9 cellular contexts compared by ENCODE assay signal in the genomic region with DNA sequence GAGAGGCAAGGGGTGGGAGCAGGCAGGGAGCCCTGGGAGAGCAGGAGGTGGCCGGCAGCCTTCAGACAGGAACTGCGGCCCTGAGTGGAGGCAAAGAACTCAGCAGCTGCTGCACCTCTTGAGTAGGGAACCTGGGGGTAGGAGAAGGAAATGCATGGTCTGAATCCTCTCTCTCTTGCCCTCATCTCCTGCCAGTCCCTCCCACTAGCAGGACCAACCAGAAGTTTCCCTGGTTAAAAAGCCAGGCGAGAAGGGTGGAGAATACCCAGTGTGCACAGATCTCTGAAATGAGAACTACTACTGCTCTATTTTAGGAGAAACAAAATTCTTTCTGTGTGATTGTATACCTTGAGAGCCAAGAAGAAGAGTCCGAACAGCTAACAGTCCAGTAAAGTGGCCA. TPM values are rescaled to one million over a fixed set of nuclear protein-coding genes. Genes with fewer than 3 reads are reported as not detected.
DNase-seq lines count a peak whose midpoint lies in the region; ATAC-seq and TF ChIP-seq lines count a peak whose summit lies in the region.
"Had no signal": no experiment of that assay in that cellular context is flagged by ENCODE, and none has a peak within 500 bp of the region (broad histone marks: within the 10 kb centered on the region; RNA-seq: fewer than 3 reads in every experiment).

No MANE protein-coding gene starts in this region.

- H3K27ac ChIP-seq in dorsolateral prefrontal cortex: peak overlapping the region in 45 of 59 donors; percentile 0 to 81 (median 41)
- H3K27ac ChIP-seq in mesenchymal stem cell (ENCODE audit: low read length, poor library complexity, severe bottlenecking): peak overlapping the region; percentile 90
- H3K27ac ChIP-seq: C4-2B had no signal

- no peak overlapping the region for H2BK12ac ChIP-seq in mesenchymal stem cell (ENCODE audit: low read length in 2 of 2)

- H3K4me1 Mint-ChIP-seq in activated CD4-positive, alpha-beta T cell treated with anti-CD3 and anti-CD28 coated beads for 36 hours: peaks cover 39% of the 10 kb centered on the region
- peaks cover 25 to 30% of the 10 kb centered on the region in 2 donors for H3K4me1 Mint-ChIP-seq in effector memory CD8-positive, alpha-beta T cell (ENCODE audit: low read depth in 2 of 2)

- H2AK5ac ChIP-seq in mesenchymal stem cell (ENCODE audit: low read length, severe bottlenecking): no peak overlapping the region

- no peak for TF ChIP-seq CTCF in dorsolateral prefrontal cortex (IDR thresholded peaks at IDR 0.05 in 54 of 56, conservative IDR thresholded peaks at IDR 0.05 in 2 of 56; ENCODE audit: low read depth in 1 of 56, partially characterized antibody in 56 of 56)

- H4K91ac ChIP-seq in mesenchymal stem cell (ENCODE audit: low read length): no peak overlapping the region

- intact Hi-C loops in Right ventricle myocardium inferior (cut with DNase I): loop anchor here (2.0 to 5.0 kb wide), 3 partner anchors 37 to 122 kb away; partner anchors contain the start of gene SERPINB1
- intact Hi-C loops in cardiac septum (cut with DNase I): loop anchor here (2.0 to 5.0 kb wide), 2 partner anchors 142 to 198 kb away; no protein-coding TSS in a partner anchor
- intact Hi-C loops in dorsolateral prefrontal cortex (cut with DNase I): loop anchor here in 1 of 2 donors (2.0 to 5.0 kb wide), 2 partner anchors 52 to 142 kb away; partner anchors contain the start of gene SERPINB1
- intact Hi-C loops in activated CD4-positive, alpha-beta T cell treated with anti-CD3 and anti-CD28 coated beads for 36 hours (cut with DNase I, micrococcal nuclease): loop anchor here in 1 of 2 experiments (2.0 to 5.0 kb wide), 4 partner anchors 20 to 267 kb away; no protein-coding TSS in a partner anchor

- no peak overlapping the region for H3K14ac ChIP-seq in mesenchymal stem cell (ENCODE audit: low read length in 2 of 2)

- H2BK15ac ChIP-seq in mesenchymal stem cell (ENCODE audit: low read depth, poor library complexity, severe bottlenecking): no peak overlapping the region

- ATAC-seq in Right ventricle myocardium inferior (peak; percentile 20), HG03139 (IDR thresholded peaks at IDR 0.05; ENCODE audit: unreplicated experiment) (no peak)
- ATAC-seq in activated CD4-positive, alpha-beta T cell treated with anti-CD3 and anti-CD28 coated beads for 36 hours: no peak
- no peak for ATAC-seq in effector memory CD8-positive, alpha-beta T cell (replicated peaks)

- no peaks in the 10 kb centered on the region for H3K9me3 ChIP-seq in mesenchymal stem cell (ENCODE audit: control insufficient read depth, low read length)

- H3K4me3 Mint-ChIP-seq in activated CD4-positive, alpha-beta T cell treated with anti-CD3 and anti-CD28 coated beads for 36 hours: no peak overlapping the region
- no peak overlapping the region for H3K4me3 Mint-ChIP-seq in effector memory CD8-positive, alpha-beta T cell

- no peak overlapping the region for H3K18ac ChIP-seq in mesenchymal stem cell (ENCODE audit: low read depth in 1 of 2, low read length in 2 of 2)

- peaks cover 15% of the 10 kb centered on the region for H3K4me1 ChIP-seq in mesenchymal stem cell (ENCODE audit: control insufficient read depth, insufficient read depth, low read depth, low read length)

- peaks cover 17% of the 10 kb centered on the region for H3K36me3 Mint-ChIP-seq in activated CD4-positive, alpha-beta T cell treated with anti-CD3 and anti-CD28 coated beads for 36 hours (ENCODE audit: low read depth)
- peaks cover 14% of the 10 kb centered on the region for H3K36me3 Mint-ChIP-seq in effector memory CD8-positive, alpha-beta T cell (ENCODE audit: insufficient read depth)

- H3K79me1 ChIP-seq in mesenchymal stem cell (replicated peaks; ENCODE audit: low read length, poor library complexity, severe bottlenecking): peaks cover 31% of the 10 kb centered on the region

- no peaks in the 10 kb centered on the region for H3K27me3 ChIP-seq in dorsolateral prefrontal cortex
- no peaks in the 10 kb centered on the region for H3K27me3 ChIP-seq in mesenchymal stem cell (ENCODE audit: control insufficient read depth in 1 of 2, insufficient read depth in 1 of 2, low read length in 2 of 2)

- no peak overlapping the region for H2AFZ ChIP-seq in mesenchymal stem cell (ENCODE audit: low read depth, low read length)

- no peak overlapping the region for H3K4ac ChIP-seq in mesenchymal stem cell (ENCODE audit: low read depth in 1 of 2, low read length in 2 of 2)

- H4K8ac ChIP-seq in mesenchymal stem cell (ENCODE audit: low read length): no peak overlapping the region

- H3K4me2 ChIP-seq in mesenchymal stem cell (ENCODE audit: low read length, poor library complexity, severe bottlenecking): no peak overlapping the region

- no peak overlapping the region for H2BK120ac ChIP-seq in mesenchymal stem cell (ENCODE audit: low read depth, low read length)

- H3K36me3 ChIP-seq in mesenchymal stem cell (ENCODE audit: control insufficient read depth in 1 of 2, insufficient read depth in 2 of 2, low read depth in 1 of 2, low read length in 2 of 2): peaks cover 14 to 15% of the 10 kb centered on the region in 2 experiments

- H3K4me3 ChIP-seq in dorsolateral prefrontal cortex (no peak overlapping the region), mesenchymal stem cell (ENCODE audit: insufficient read depth in 1 of 2, low read depth in 1 of 2, low read length in 2 of 2) (peak overlapping the region in 1 of 2 experiments; percentile 56)

- WGBS in mesenchymal stem cell: 20% methylated on average over 2 of the region's 4 CpGs

- H2BK5ac ChIP-seq in mesenchymal stem cell (ENCODE audit: low read depth, low read length, poor library complexity, severe bottlenecking): no peak overlapping the region

- POLR2A ChIA-PET in activated CD4-positive, alpha-beta T cell treated with anti-CD3 and anti-CD28 coated beads for 36 hours (lab: Charles Lee): interaction anchor here (0.7 to 1.5 kb wide), 9 partner anchors 8 to 199 kb away, joined by 3 to 10 read pairs (median 4); no protein-coding TSS in a partner anchor

- no peak overlapping the region for H3K27ac Mint-ChIP-seq in activated CD4-positive, alpha-beta T cell treated with anti-CD3 and anti-CD28 coated beads for 36 hours
- H3K27ac Mint-ChIP-seq in effector memory CD8-positive, alpha-beta T cell: peak overlapping the region in 1 of 2 donors; percentile 86

- H3K9me3 Mint-ChIP-seq in activated CD4-positive, alpha-beta T cell treated with anti-CD3 and anti-CD28 coated beads for 36 hours (ENCODE audit: low read depth): peaks cover 2% of the 10 kb centered on the region
- no peaks in the 10 kb centered on the region for H3K9me3 Mint-ChIP-seq in effector memory CD8-positive, alpha-beta T cell

- H3K9ac ChIP-seq in mesenchymal stem cell (ENCODE audit: low read length): peak overlapping the region; percentile 91

- H3K23ac ChIP-seq in mesenchymal stem cell (ENCODE audit: low read length in 2 of 2): no peak overlapping the region

- no peak for DNase-seq in Right ventricle myocardium inferior (ENCODE audit: missing footprints)
- no peak for DNase-seq in cardiac septum (ENCODE audit: low spot score)
- DNase-seq in dorsolateral prefrontal cortex: no peak
- peak; percentile 74 for DNase-seq in mesenchymal stem cell
- DNase-seq in activated CD4-positive, alpha-beta T cell treated with anti-CD3 and anti-CD28 coated beads for 36 hours: no peak
- DNase-seq in effector memory CD8-positive, alpha-beta T cell: no peak
- DNase-seq in globus pallidus (ENCODE audit: low spot score): no peak

- H3K27me3 Mint-ChIP-seq in activated CD4-positive, alpha-beta T cell treated with anti-CD3 and anti-CD28 coated beads for 36 hours: no peaks in the 10 kb centered on the region
- no peaks in the 10 kb centered on the region for H3K27me3 Mint-ChIP-seq in effector memory CD8-positive, alpha-beta T cell

- CTCF ChIA-PET in activated CD4-positive, alpha-beta T cell treated with anti-CD3 and anti-CD28 coated beads for 36 hours (lab: Charles Lee): interaction anchor here (1.0 to 3.0 kb wide), 30 partner anchors 10 to 251 kb away, joined by 3 to 63 read pairs (median 6); partner anchors contain the start of genes MYLK4 and SERPINB1

RNA-seq across cellular contexts. Expression of gene WRNIP1, which starts 25.4 kb away (rescaled TPM):
- total RNA-seq in Right ventricle myocardium inferior (40.8 TPM), cardiac septum (35.2 TPM), dorsolateral prefrontal cortex (10 to 100 TPM; 32.1 to 60.1 (median 47.7) TPM)
- 19.5 TPM for polyA plus RNA-seq in mesenchymal stem cell (2013, experiment 1 of 2)
- 21.4 TPM for polyA plus RNA-seq in mesenchymal stem cell (2013, experiment 2 of 2)
- 10 to 100 TPM; 41.6 to 42.3 TPM for total RNA-seq in activated CD4-positive, alpha-beta T cell treated with anti-CD3 and anti-CD28 coated beads for 36 hours

RNA-seq across cellular contexts. Expression of gene MYLK4, which starts 39.9 kb away (rescaled TPM):
- total RNA-seq in Right ventricle myocardium inferior (2.0 TPM), cardiac septum (0.51 TPM), dorsolateral prefrontal cortex (1 to 10 TPM in 119 of 120 experiments, under 1 TPM in 1; 0.46 to 3.4 (median 2.0) TPM)
- 0.23 TPM for polyA plus RNA-seq in mesenchymal stem cell (2013, experiment 1 of 2)
- 0.25 TPM for polyA plus RNA-seq in mesenchymal stem cell (2013, experiment 2 of 2)
- under 1 TPM; 0.12 to 0.16 TPM for total RNA-seq in activated CD4-positive, alpha-beta T cell treated with anti-CD3 and anti-CD28 coated beads for 36 hours

RNA-seq across cellular contexts. Expression of gene SERPINB1, which starts 51.1 kb away (rescaled TPM):
- total RNA-seq in Right ventricle myocardium inferior: 27.5 TPM
- 26.4 TPM for total RNA-seq in cardiac septum
- 10 to 100 TPM in 86 of 120 experiments, 1 to 10 TPM in 34; 5.2 to 34.5 (median 12.1) TPM for total RNA-seq in dorsolateral prefrontal cortex
- 22.3 TPM for polyA plus RNA-seq in mesenchymal stem cell (2013, experiment 1 of 2)
- polyA plus RNA-seq in mesenchymal stem cell (2013, experiment 2 of 2): 23.4 TPM
- 100 to 1,000 TPM; 200 to 243 TPM for total RNA-seq in activated CD4-positive, alpha-beta T cell treated with anti-CD3 and anti-CD28 coated beads for 36 hours
